ENCODE assay signal across 8 cellular contexts in genomic region chr4:64584981-64585557, GRCh38.
DNase-seq lines count a peak whose midpoint lies in the region; ATAC-seq and TF ChIP-seq lines count a peak whose summit lies in the region.

No MANE protein-coding gene starts in this region.

- DNase-seq in Calu3 (no peak), GM20000 (ENCODE audit: low spot score) (peak; percentile 18), NCI-H1105 treated with DMSO at 0.1 percent for 48 hours (lab: John Stamatoyannopoulos, UW) (peak; percentile 29), adipocyte (ENCODE audit: low read depth) (peak; percentile 68), inferior parietal cortex (ENCODE audit: extremely low spot score) (peak; percentile 25), T-cell (no peak)
- DNase-seq in activated CD4-positive, alpha-beta memory T cell treated with anti-CD3 and anti-CD28 coated beads for 36 hours, result no peak

- H3K4me3 Mint-ChIP-seq in Calu3 (ENCODE audit: low read depth, unreplicated experiment) (no peak overlapping the region), T-cell (no peak overlapping the region)
- H3K4me3 Mint-ChIP-seq in activated CD4-positive, alpha-beta memory T cell treated with anti-CD3 and anti-CD28 coated beads for 36 hours, result no peak overlapping the region

- POLR2A ChIA-PET in T-cell (lab: Charles Lee), result no interaction called here
- POLR2A ChIA-PET in activated CD4-positive, alpha-beta memory T cell treated with anti-CD3 and anti-CD28 coated beads for 36 hours (lab: Charles Lee), result no interaction called here

- peaks cover 6% of the 10 kb centered on the region for H3K27me3 ChIP-seq in adipocyte (replicated peaks; ENCODE audit: control insufficient read depth, insufficient read depth, low read length)

- TF ChIP-seq CTCF in Calu3 (IDR thresholded peaks at IDR 0.05; ENCODE audit: unreplicated experiment) (peak; percentile 47), GM20000 (IDR thresholded peaks at IDR 0.05; ENCODE audit: extremely low read depth, missing control alignments) (peak; percentile 54)

- H3K4me1 Mint-ChIP-seq in Calu3 (ENCODE audit: low read depth, unreplicated experiment), result no peaks in the 10 kb centered on the region
- no peaks in the 10 kb centered on the region for H3K4me1 Mint-ChIP-seq in T-cell
- H3K4me1 Mint-ChIP-seq in activated CD4-positive, alpha-beta memory T cell treated with anti-CD3 and anti-CD28 coated beads for 36 hours (ENCODE audit: low read depth), result no peaks in the 10 kb centered on the region

- no peaks in the 10 kb centered on the region for H3K36me3 ChIP-seq in adipocyte (ENCODE audit: control insufficient read depth, insufficient read depth, low read length, severe bottlenecking)

- no peak overlapping the region for H3K4me3 ChIP-seq in adipocyte (ENCODE audit: low read length)

- ATAC-seq in GM19452 (IDR thresholded peaks at IDR 0.05; ENCODE audit: unreplicated experiment), result no peak
- ATAC-seq in T-cell (replicated peaks in 1 of 4), result no peak

- no TSS peak for BruUV-seq in Calu3 (replicated peaks; lab: Mats Ljungman, UMichigan)

- H3K36me3 Mint-ChIP-seq in Calu3 (ENCODE audit: insufficient read depth, unreplicated experiment) (no peaks in the 10 kb centered on the region), T-cell (no peaks in the 10 kb centered on the region)
- H3K36me3 Mint-ChIP-seq in activated CD4-positive, alpha-beta memory T cell treated with anti-CD3 and anti-CD28 coated beads for 36 hours, result no peaks in the 10 kb centered on the region

- peaks cover 2% of the 10 kb centered on the region for H3K9me3 Mint-ChIP-seq in Calu3 (ENCODE audit: low read depth, unreplicated experiment)
- H3K9me3 Mint-ChIP-seq in T-cell, result peaks cover 5 to 11% (median 5%) of the 10 kb centered on the region in 3 donors
- peaks cover 10% of the 10 kb centered on the region for H3K9me3 Mint-ChIP-seq in activated CD4-positive, alpha-beta memory T cell treated with anti-CD3 and anti-CD28 coated beads for 36 hours

- peaks cover 4% of the 10 kb centered on the region for H3K9me3 ChIP-seq in adipocyte (ENCODE audit: control insufficient read depth, low read length)

- CTCF ChIA-PET in Calu3 (lab: Charles Lee), result no interaction called here
- CTCF ChIA-PET in T-cell (lab: Charles Lee), result no interaction called here
- CTCF ChIA-PET in activated CD4-positive, alpha-beta memory T cell treated with anti-CD3 and anti-CD28 coated beads for 36 hours (lab: Charles Lee), result interaction anchor here (0.6 kb wide), 1 partner anchor 31 kb away, joined by 3 read pairs; no protein-coding TSS in a partner anchor

- H3K9ac ChIP-seq in adipocyte (ENCODE audit: low read length), result no peak overlapping the region

- H3K27ac Mint-ChIP-seq in Calu3 (ENCODE audit: unreplicated experiment) (no peak overlapping the region), T-cell (no peak overlapping the region)
- no peak overlapping the region for H3K27ac Mint-ChIP-seq in activated CD4-positive, alpha-beta memory T cell treated with anti-CD3 and anti-CD28 coated beads for 36 hours

- no peaks in the 10 kb centered on the region for H3K27me3 Mint-ChIP-seq in Calu3 (ENCODE audit: unreplicated experiment)
- no peaks in the 10 kb centered on the region for H3K27me3 Mint-ChIP-seq in T-cell
- H3K27me3 Mint-ChIP-seq in activated CD4-positive, alpha-beta memory T cell treated with anti-CD3 and anti-CD28 coated beads for 36 hours, result no peaks in the 10 kb centered on the region

- intact Hi-C loops in Calu3 (cut with micrococcal nuclease; ENCODE audit: unreplicated experiment), result loop anchor here (5.0 kb wide), 1 partner anchor 428 kb away; no protein-coding TSS in a partner anchor
- intact Hi-C loops in activated CD4-positive, alpha-beta memory T cell treated with anti-CD3 and anti-CD28 coated beads for 36 hours (cut with micrococcal nuclease), result loop anchor here (2.0 kb wide), 1 partner anchor 426 kb away; no protein-coding TSS in a partner anchor

- H3K4me1 ChIP-seq in adipocyte (ENCODE audit: control insufficient read depth, insufficient read depth, low read length), result peaks cover 4% of the 10 kb centered on the region

Comparison
In these comparisons a context has a peak if more than half of its experiments do, and no peak if none do; other contexts are left out.
1. DNase-seq: peak in GM20000 (single experiment), NCI-H1105 treated with DMSO at 0.1 percent for 48 hours (single experiment), adipocyte (single experiment) and inferior parietal cortex (single experiment); none in Calu3 (single experiment), T-cell (0 of 34) and activated CD4-positive, alpha-beta memory T cell treated with anti-CD3 and anti-CD28 coated beads for 36 hours (single experiment).